Comparison of ENCODE assay signal across 20 cellular contexts in the genomic region with DNA sequence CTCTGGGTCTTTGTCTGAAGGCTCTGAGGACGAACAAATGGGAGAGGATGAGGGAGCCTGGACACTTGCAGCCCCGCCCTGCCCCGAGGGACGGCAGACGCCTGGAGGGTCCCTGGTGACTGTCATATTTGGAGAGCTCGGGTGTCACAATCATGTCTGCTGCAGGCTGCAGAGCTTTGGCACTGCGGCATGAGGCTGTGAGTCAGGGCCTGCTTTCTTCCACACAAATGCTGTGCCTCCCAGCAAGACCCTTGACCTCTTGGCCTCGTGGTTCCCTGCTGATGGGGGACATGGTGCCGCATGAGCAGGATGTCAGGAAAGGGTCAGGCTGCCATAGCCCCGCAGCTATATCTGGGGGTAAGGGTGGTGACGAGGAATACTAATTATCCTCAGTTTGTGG.
DNase-seq lines count a peak whose midpoint lies in the region; ATAC-seq and TF ChIP-seq lines count a peak whose summit lies in the region.
"Had no signal": no experiment of that assay in that cellular context is flagged by ENCODE, and none has a peak within 500 bp of the region (broad histone marks: within the 10 kb centered on the region; RNA-seq: fewer than 3 reads in every experiment).

No MANE protein-coding gene starts in this region.

- ATAC-seq in GM21423 (IDR thresholded peaks at IDR 0.05; ENCODE audit: unreplicated experiment), result no peak
- ATAC-seq in HG02571 (IDR thresholded peaks at IDR 0.05; ENCODE audit: unreplicated experiment), result no peak
- ATAC-seq: heart right ventricle; left ventricle myocardium superior; stimulated activated naive CD8-positive, alpha-beta T cell treated with anti-CD3 and anti-CD28 coated beads, Interleukin-15, Interleukin-2, amounts not matched to agents 100 U/mL and 50 U/mL, for 24 hours; T-cell; upper lobe of right lung had no signal

- H3K9me2 ChIP-seq in DOHH2 (replicated peaks; ENCODE audit: control insufficient read depth, low read length) (no peaks in the 10 kb centered on the region), Karpas-422 (replicated peaks; ENCODE audit: insufficient read depth, low read length) (no peaks in the 10 kb centered on the region)

- no peak overlapping the region for H3K27ac Mint-ChIP-seq in neural progenitor cell
- H3K27ac Mint-ChIP-seq: T-cell had no signal

- H3K36me3 Mint-ChIP-seq in neural progenitor cell, result peaks cover 32% of the 10 kb centered on the region

- H3K27me3 Mint-ChIP-seq in neural progenitor cell (ENCODE audit: insufficient read depth, low read depth), result peaks cover 5% of the 10 kb centered on the region
- H3K27me3 Mint-ChIP-seq: T-cell had no signal

- TF ChIP-seq CTCF in DOHH2 (IDR thresholded peaks at IDR 0.05; ENCODE audit: low read depth, low read length, poor library complexity, severe bottlenecking), result no peak
- no peak for TF ChIP-seq CTCF in dorsolateral prefrontal cortex (IDR thresholded peaks at IDR 0.05 in 54 of 56, conservative IDR thresholded peaks at IDR 0.05 in 2 of 56; ENCODE audit: low read depth in 1 of 56, partially characterized antibody in 56 of 56)
- TF ChIP-seq CTCF in neural progenitor cell (IDR thresholded peaks at IDR 0.05), result no peak

- DNase-seq in Karpas-422 (peak; percentile 85), dorsolateral prefrontal cortex (no peak), neural progenitor cell (ENCODE audit: low spot score) (no peak), MV-4-11 (lab: John Stamatoyannopoulos, UW) (no peak)
- no peak for DNase-seq in activated T-cell treated with anti-CD3 and anti-CD28 coated beads, Interleukin-2, amount 50 U/mL, for 48 hours
- DNase-seq: heart right ventricle; left ventricle myocardium superior; MM.1S; NCI-H1930; NCI-H510A; SHP77 treated with DMSO at 0.1 percent for 48 hours; stimulated activated CD4-positive, alpha-beta T cell treated with anti-CD3 and anti-CD28 coated beads, Interleukin-1b, Interleukin-23, amount 100 ng/mL, for 48 hours; stimulated activated naive CD8-positive, alpha-beta T cell treated with anti-CD3 and anti-CD28 coated beads, Interleukin-15, Interleukin-2, amounts not matched to agents 100 U/mL and 50 U/mL, for 24 hours; T-cell; upper lobe of right lung had no signal

- H3K4me3 ChIP-seq in DOHH2 (ENCODE audit: low read length) (no peak overlapping the region), Karpas-422 (ENCODE audit: low read length) (peak overlapping the region; percentile 49), dorsolateral prefrontal cortex (no peak overlapping the region), neural progenitor cell (no peak overlapping the region)
- H3K4me3 ChIP-seq: ascending aorta, heart right ventricle, upper lobe of right lung had no signal

- H3K27ac ChIP-seq in DOHH2 (ENCODE audit: low read depth, low read length) (no peak overlapping the region), Karpas-422 (ENCODE audit: low read length) (peak overlapping the region; percentile 93), dorsolateral prefrontal cortex (peak overlapping the region in 33 of 59 donors; percentile 3 to 87 (median 49)), neural progenitor cell (no peak overlapping the region)
- H3K27ac ChIP-seq: ascending aorta, parathyroid adenoma, upper lobe of right lung had no signal

- H4K20me1 ChIP-seq in DOHH2 (ENCODE audit: control insufficient read depth, insufficient read depth, low read depth, low read length) (no peaks in the 10 kb centered on the region), Karpas-422 (ENCODE audit: insufficient read depth, low read depth, low read length) (no peaks in the 10 kb centered on the region), neural progenitor cell (ENCODE audit: low read depth) (peaks cover 39% of the 10 kb centered on the region)

- intact Hi-C loops in dorsolateral prefrontal cortex (cut with DNase I), result no loop called here

- H3K9me3 Mint-ChIP-seq in neural progenitor cell, result no peaks in the 10 kb centered on the region
- H3K9me3 Mint-ChIP-seq: T-cell had no signal

- no peaks in the 10 kb centered on the region for H3K9me3 ChIP-seq in DOHH2 (ENCODE audit: control insufficient read depth, insufficient read depth, low read length)
- H3K9me3 ChIP-seq in Karpas-422 (ENCODE audit: low read length), result no peaks in the 10 kb centered on the region
- no peaks in the 10 kb centered on the region for H3K9me3 ChIP-seq in neural progenitor cell (ENCODE audit: low read depth)
- H3K9me3 ChIP-seq: ascending aorta, heart right ventricle, upper lobe of right lung had no signal

- peak overlapping the region; percentile 27 for H3K4me3 Mint-ChIP-seq in neural progenitor cell
- H3K4me3 Mint-ChIP-seq: T-cell had no signal

- H3K36me3 ChIP-seq in DOHH2 (ENCODE audit: control insufficient read depth, low read length) (peaks cover 18% of the 10 kb centered on the region), Karpas-422 (ENCODE audit: insufficient read depth, low read length) (peaks cover 8% of the 10 kb centered on the region), neural progenitor cell (no peaks in the 10 kb centered on the region)

- no peaks in the 10 kb centered on the region for H3K27me3 ChIP-seq in DOHH2 (ENCODE audit: control insufficient read depth, low read length)
- no peaks in the 10 kb centered on the region for H3K27me3 ChIP-seq in Karpas-422 (ENCODE audit: low read length)
- H3K27me3 ChIP-seq in dorsolateral prefrontal cortex, result no peaks in the 10 kb centered on the region
- H3K27me3 ChIP-seq in neural progenitor cell, result no peaks in the 10 kb centered on the region
- H3K27me3 ChIP-seq: ascending aorta, heart right ventricle, upper lobe of right lung had no signal

- 0 out of 2 replicates have a peak overlapping the region, but pooled peaks have one; percentile 63 for H3K4me2 ChIP-seq in DOHH2 (ENCODE audit: low read length)
- H3K4me2 ChIP-seq in Karpas-422 (ENCODE audit: low read depth, low read length, poor library complexity, severe bottlenecking), result peak overlapping the region; percentile 74
- H3K4me2 ChIP-seq in neural progenitor cell, result no peak overlapping the region

- H3F3A ChIP-seq in DOHH2 (ENCODE audit: control insufficient read depth, insufficient read depth) (peaks cover 11% of the 10 kb centered on the region), neural progenitor cell (ENCODE audit: low read depth) (no peaks in the 10 kb centered on the region)

- peaks cover 31% of the 10 kb centered on the region for H3K4me1 Mint-ChIP-seq in neural progenitor cell

- H3K79me2 ChIP-seq in DOHH2 (ENCODE audit: control insufficient read depth, low read length), result peaks cover 6% of the 10 kb centered on the region
- peaks cover 47% of the 10 kb centered on the region for H3K79me2 ChIP-seq in Karpas-422 (ENCODE audit: low read length)
- no peaks in the 10 kb centered on the region for H3K79me2 ChIP-seq in neural progenitor cell (ENCODE audit: low read depth)

- H2AFZ ChIP-seq in Karpas-422 (ENCODE audit: low read length), result no peak overlapping the region
- H2AFZ ChIP-seq in neural progenitor cell (replicated peaks), result no peak overlapping the region
- H2AFZ ChIP-seq: parathyroid adenoma had no signal

- H3K4me1 ChIP-seq in DOHH2 (ENCODE audit: control insufficient read depth, low read length), result peaks cover 56% of the 10 kb centered on the region
- H3K4me1 ChIP-seq in Karpas-422 (ENCODE audit: low read length), result peaks cover 78% of the 10 kb centered on the region
- H3K4me1 ChIP-seq in neural progenitor cell, result peaks cover 4% of the 10 kb centered on the region

- H3K9ac ChIP-seq in Karpas-422 (ENCODE audit: low read length) (peak overlapping the region; percentile 66), neural progenitor cell (no peak overlapping the region)
- H3K9ac ChIP-seq: parathyroid adenoma had no signal

Comparison
In these comparisons a context has a peak if more than half of its experiments do, and no peak if none do; other contexts are left out.
1. H3K27ac ChIP-seq: peak in Karpas-422 (single experiment) and dorsolateral prefrontal cortex (33 of 59); none in DOHH2 (single experiment) and neural progenitor cell (single experiment).